ENCODE assay signal across 15 cellular contexts in the genomic region with DNA sequence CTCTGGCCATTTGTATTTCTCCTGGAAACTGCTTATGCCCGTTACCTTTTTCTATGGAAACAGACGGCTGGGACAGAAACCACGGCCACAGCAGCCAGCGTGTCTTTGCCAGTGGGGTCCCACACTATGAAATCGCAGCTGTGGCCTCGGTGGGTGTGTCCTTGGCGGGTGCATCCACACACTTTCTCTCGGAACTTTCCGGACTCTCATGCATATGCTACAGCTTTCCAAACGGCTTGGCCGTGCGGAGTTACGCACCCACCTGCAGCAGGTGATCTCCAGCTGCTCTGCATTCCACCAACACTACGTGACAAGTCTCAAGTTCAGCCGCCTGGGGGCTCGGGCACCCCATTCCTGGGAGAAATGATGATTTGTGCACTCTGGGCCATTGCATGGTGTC. TPM values are rescaled to one million over a fixed set of nuclear protein-coding genes. Genes with fewer than 3 reads are reported as not detected.
DNase-seq lines count a peak whose midpoint lies in the region; ATAC-seq and TF ChIP-seq lines count a peak whose summit lies in the region.
"Had no signal": no experiment of that assay in that cellular context is flagged by ENCODE, and none has a peak within 500 bp of the region (broad histone marks: within the 10 kb centered on the region; RNA-seq: fewer than 3 reads in every experiment).

No MANE protein-coding gene starts in this region.

- no peaks in the 10 kb centered on the region for H3K27me3 Mint-ChIP-seq in CD8-positive, alpha-beta memory T cell
- no peaks in the 10 kb centered on the region for H3K27me3 Mint-ChIP-seq in activated CD4-positive, alpha-beta memory T cell treated with anti-CD3 and anti-CD28 coated beads, Interleukin-2, amount 10 ng/mL, durations not matched to agents 7 days and 5 days
- H3K27me3 Mint-ChIP-seq in mesothelial cell of epicardium (ENCODE audit: low read depth), result no peaks in the 10 kb centered on the region
- no peaks in the 10 kb centered on the region for H3K27me3 Mint-ChIP-seq in stimulated activated naive B cell treated with anti-CD40 and anti-IgM and Interleukin-4, amounts not matched to agents 10 μg/mL and 1 μg/mL and 100 μg/mL, for 72 hours

- peak overlapping the region in 5 of 7 donors; percentile 76 to 84 (median 78) for H3K4me3 Mint-ChIP-seq in CD8-positive, alpha-beta memory T cell
- peak overlapping the region; percentile 73 for H3K4me3 Mint-ChIP-seq in activated CD4-positive, alpha-beta memory T cell treated with anti-CD3 and anti-CD28 coated beads, Interleukin-2, amount 10 ng/mL, durations not matched to agents 7 days and 5 days
- H3K4me3 Mint-ChIP-seq in mesothelial cell of epicardium, result peak overlapping the region; percentile 80
- H3K4me3 Mint-ChIP-seq in stimulated activated naive B cell treated with anti-CD40 and anti-IgM and Interleukin-4, amounts not matched to agents 10 μg/mL and 1 μg/mL and 100 μg/mL, for 72 hours, result no peak overlapping the region

- H3K4me2 ChIP-seq in BLaER1, result peak overlapping the region; percentile 100

- peaks cover 0 to 42% (median 0%) of the 10 kb centered on the region in 3 donors for H3K36me3 Mint-ChIP-seq in CD8-positive, alpha-beta memory T cell
- peaks cover 29% of the 10 kb centered on the region for H3K36me3 Mint-ChIP-seq in activated CD4-positive, alpha-beta memory T cell treated with anti-CD3 and anti-CD28 coated beads, Interleukin-2, amount 10 ng/mL, durations not matched to agents 7 days and 5 days (ENCODE audit: low read depth)
- H3K36me3 Mint-ChIP-seq in mesothelial cell of epicardium, result peaks cover 28% of the 10 kb centered on the region
- peaks cover 25 to 41% of the 10 kb centered on the region in 2 donors for H3K36me3 Mint-ChIP-seq in stimulated activated naive B cell treated with anti-CD40 and anti-IgM and Interleukin-4, amounts not matched to agents 10 μg/mL and 1 μg/mL and 100 μg/mL, for 72 hours

- H3K36me3 ChIP-seq in BLaER1, result peaks cover 66% of the 10 kb centered on the region
- no peaks in the 10 kb centered on the region for H3K36me3 ChIP-seq in CD8-positive, alpha-beta memory T cell (ENCODE audit: insufficient read depth, low read length)

- peak overlapping the region; percentile 78; the same call in 1 of the 2 replicates for H3K9ac ChIP-seq in BLaER1

- peak overlapping the region; percentile 80 for H3K4me3 ChIP-seq in BLaER1
- H3K4me3 ChIP-seq in CD8-positive, alpha-beta memory T cell (ENCODE audit: low read length), result no peak overlapping the region

- H3K27ac Mint-ChIP-seq in CD8-positive, alpha-beta memory T cell, result peak overlapping the region in 6 of 8 donors; percentile 47 to 95 (median 78)
- no peak overlapping the region for H3K27ac Mint-ChIP-seq in activated CD4-positive, alpha-beta memory T cell treated with anti-CD3 and anti-CD28 coated beads, Interleukin-2, amount 10 ng/mL, durations not matched to agents 7 days and 5 days
- H3K27ac Mint-ChIP-seq in mesothelial cell of epicardium, result peak overlapping the region; percentile 95
- H3K27ac Mint-ChIP-seq in stimulated activated naive B cell treated with anti-CD40 and anti-IgM and Interleukin-4, amounts not matched to agents 10 μg/mL and 1 μg/mL and 100 μg/mL, for 72 hours, result no peak overlapping the region

- no peak for DNase-seq in CD8-positive, alpha-beta memory T cell
- DNase-seq in activated CD4-positive, alpha-beta memory T cell treated with anti-CD3 and anti-CD28 coated beads, Interleukin-2, amount 10 ng/mL, durations not matched to agents 7 days and 5 days, result no peak
- DNase-seq in mesothelial cell of epicardium (ENCODE audit: low spot score in 2 of 2, unreplicated experiment in 2 of 2), result no peak
- DNase-seq in foreskin keratinocyte, result no peak
- DNase-seq in activated effector memory CD4-positive, alpha-beta T cell treated with anti-CD3 and anti-CD28 coated beads, Interleukin-2, amount 50 U/mL, for 16 hours, result no peak
- DNase-seq in T-helper 9 cell, result no peak
- DNase-seq in stimulated activated naive B cell treated with anti-CD40 and anti-IgM and Interleukin-4, amounts not matched to agents 10 μg/mL and 1 μg/mL and 100 μg/mL, for 72 hours, result no peak
- DNase-seq: activated CD8-positive, alpha-beta memory T cell treated with anti-CD3 and anti-CD28 coated beads, Interleukin-2, amount 50 U/mL, for 4 hours; erythroblast; NCI-H510A; stimulated activated CD4-positive, alpha-beta T cell treated with anti-CD3 and anti-CD28 coated beads, Interleukin-12 subunit alpha, Interleukin-12 subunit beta, amount 100 ng/mL, for 4 hours had no signal

- H3K4me1 Mint-ChIP-seq in CD8-positive, alpha-beta memory T cell, result peaks cover 18 to 46% (median 45%) of the 10 kb centered on the region in 3 donors
- H3K4me1 Mint-ChIP-seq in activated CD4-positive, alpha-beta memory T cell treated with anti-CD3 and anti-CD28 coated beads, Interleukin-2, amount 10 ng/mL, durations not matched to agents 7 days and 5 days, result peaks cover 34% of the 10 kb centered on the region
- peaks cover 26% of the 10 kb centered on the region for H3K4me1 Mint-ChIP-seq in mesothelial cell of epicardium
- H3K4me1 Mint-ChIP-seq in stimulated activated naive B cell treated with anti-CD40 and anti-IgM and Interleukin-4, amounts not matched to agents 10 μg/mL and 1 μg/mL and 100 μg/mL, for 72 hours, result peaks cover 41 to 52% of the 10 kb centered on the region in 2 donors

- H3K9me3 ChIP-seq in BLaER1, result no peaks in the 10 kb centered on the region
- H3K9me3 ChIP-seq in CD8-positive, alpha-beta memory T cell (ENCODE audit: low read length), result no peaks in the 10 kb centered on the region
- H3K9me3 ChIP-seq: psoas muscle had no signal

- H3K27me3 ChIP-seq in BLaER1, result no peaks in the 10 kb centered on the region
- H3K27me3 ChIP-seq in CD8-positive, alpha-beta memory T cell (ENCODE audit: insufficient read depth, low read length, poor library complexity, severe bottlenecking), result no peaks in the 10 kb centered on the region
- H3K27me3 ChIP-seq in foreskin keratinocyte, result no peaks in the 10 kb centered on the region

- H3K9me3 Mint-ChIP-seq in CD8-positive, alpha-beta memory T cell, result no peaks in the 10 kb centered on the region
- no peaks in the 10 kb centered on the region for H3K9me3 Mint-ChIP-seq in activated CD4-positive, alpha-beta memory T cell treated with anti-CD3 and anti-CD28 coated beads, Interleukin-2, amount 10 ng/mL, durations not matched to agents 7 days and 5 days
- H3K9me3 Mint-ChIP-seq in mesothelial cell of epicardium, result no peaks in the 10 kb centered on the region
- no peaks in the 10 kb centered on the region for H3K9me3 Mint-ChIP-seq in stimulated activated naive B cell treated with anti-CD40 and anti-IgM and Interleukin-4, amounts not matched to agents 10 μg/mL and 1 μg/mL and 100 μg/mL, for 72 hours

- no peak for ATAC-seq in foreskin keratinocyte
- no peak for ATAC-seq in stimulated activated naive B cell treated with anti-CD40 and anti-IgM and Interleukin-4, amounts not matched to agents 10 μg/mL and 1 μg/mL and 100 μg/mL, for 72 hours (replicated peaks)

- POLR2A ChIA-PET in CD8-positive, alpha-beta memory T cell (lab: Charles Lee), result no interaction called here
- POLR2A ChIA-PET in activated CD4-positive, alpha-beta memory T cell treated with anti-CD3 and anti-CD28 coated beads, Interleukin-2, amount 10 ng/mL, durations not matched to agents 7 days and 5 days (lab: Charles Lee), result interaction anchor here (1.2 to 2.6 kb wide), 4 partner anchors 13 to 53 kb away, joined by 5 to 23 read pairs (median 6); partner anchors contain the start of gene BRF1

- CTCF ChIA-PET in CD8-positive, alpha-beta memory T cell (lab: Charles Lee), result interaction anchor here (1.5 kb wide), 1 partner anchor 105 kb away, joined by 4 read pairs; no protein-coding TSS in a partner anchor
- CTCF ChIA-PET in activated CD4-positive, alpha-beta memory T cell treated with anti-CD3 and anti-CD28 coated beads, Interleukin-2, amount 10 ng/mL, durations not matched to agents 7 days and 5 days (lab: Charles Lee), result no interaction called here

- H3K27ac ChIP-seq in BLaER1, result no peak overlapping the region
- no peak overlapping the region for H3K27ac ChIP-seq in CD8-positive, alpha-beta memory T cell (ENCODE audit: low read depth, low read length)
- H3K27ac ChIP-seq in foreskin keratinocyte, result no peak overlapping the region
- H3K27ac ChIP-seq: HL-60, SK-N-MC had no signal

- H4K20me1 ChIP-seq in BLaER1, result peaks cover 88% of the 10 kb centered on the region

- TF ChIP-seq CTCF in mesothelial cell of epicardium (IDR thresholded peaks at IDR 0.05; ENCODE audit: unreplicated experiment) (no peak), foreskin keratinocyte (conservative IDR thresholded peaks at IDR 0.05) (no peak)

- peaks cover 70% of the 10 kb centered on the region for H3K4me1 ChIP-seq in BLaER1
- H3K4me1 ChIP-seq in CD8-positive, alpha-beta memory T cell (ENCODE audit: insufficient read depth, low read length), result peaks cover 17% of the 10 kb centered on the region
- H3K4me1 ChIP-seq in foreskin keratinocyte, result no peaks in the 10 kb centered on the region

RNA-seq across cellular contexts. Expression of gene BTBD6, which starts 1.3 kb away (rescaled TPM):
- 10 to 100 TPM; 54.1 to 55.0 TPM for total RNA-seq in CD8-positive, alpha-beta memory T cell
- polyA plus RNA-seq in CD8-positive, alpha-beta memory T cell, result 16.2 TPM
- total RNA-seq in activated CD4-positive, alpha-beta memory T cell treated with anti-CD3 and anti-CD28 coated beads, Interleukin-2, amount 10 ng/mL, durations not matched to agents 7 days and 5 days, result 10 to 100 TPM; 44.2 to 45.7 TPM
- total RNA-seq in mesothelial cell of epicardium (38.4 to 41.2 TPM (median 39.8 TPM) in 3 replicates), foreskin keratinocyte (51.3 and 56.3 TPM in 2 replicates)
- polyA plus RNA-seq in foreskin keratinocyte, result 62.0 and 64.0 TPM in 2 replicates

RNA-seq across cellular contexts. Expression of gene BRF1, which starts 53.8 kb away (rescaled TPM):
- 10 to 100 TPM; 29.4 to 31.7 TPM for total RNA-seq in CD8-positive, alpha-beta memory T cell
- 13.0 TPM for polyA plus RNA-seq in CD8-positive, alpha-beta memory T cell
- total RNA-seq in activated CD4-positive, alpha-beta memory T cell treated with anti-CD3 and anti-CD28 coated beads, Interleukin-2, amount 10 ng/mL, durations not matched to agents 7 days and 5 days, result 10 to 100 TPM; 37.4 to 40.7 TPM
- total RNA-seq in mesothelial cell of epicardium (72.8 to 78.6 TPM (median 75.0 TPM) in 3 replicates), foreskin keratinocyte (17.5 and 18.5 TPM in 2 replicates)
- 13.8 and 15.3 TPM in 2 replicates for polyA plus RNA-seq in foreskin keratinocyte

Comparison
In these comparisons a context has a peak if more than half of its experiments do, and no peak if none do; other contexts are left out.
1. H3K27ac Mint-ChIP-seq: peak in CD8-positive, alpha-beta memory T cell (6 of 8) and mesothelial cell of epicardium (single experiment); none in activated CD4-positive, alpha-beta memory T cell treated with anti-CD3 and anti-CD28 coated beads, Interleukin-2, amount 10 ng/mL, durations not matched to agents 7 days and 5 days (single experiment) and stimulated activated naive B cell treated with anti-CD40 and anti-IgM and Interleukin-4, amounts not matched to agents 10 μg/mL and 1 μg/mL and 100 μg/mL, for 72 hours (single experiment).
2. H3K4me3 Mint-ChIP-seq: peak in CD8-positive, alpha-beta memory T cell (5 of 7), activated CD4-positive, alpha-beta memory T cell treated with anti-CD3 and anti-CD28 coated beads, Interleukin-2, amount 10 ng/mL, durations not matched to agents 7 days and 5 days (single experiment) and mesothelial cell of epicardium (single experiment); none in stimulated activated naive B cell treated with anti-CD40 and anti-IgM and Interleukin-4, amounts not matched to agents 10 μg/mL and 1 μg/mL and 100 μg/mL, for 72 hours (0 of 2).